ENCODE assay signal across 19 cellular contexts in the genomic region with DNA sequence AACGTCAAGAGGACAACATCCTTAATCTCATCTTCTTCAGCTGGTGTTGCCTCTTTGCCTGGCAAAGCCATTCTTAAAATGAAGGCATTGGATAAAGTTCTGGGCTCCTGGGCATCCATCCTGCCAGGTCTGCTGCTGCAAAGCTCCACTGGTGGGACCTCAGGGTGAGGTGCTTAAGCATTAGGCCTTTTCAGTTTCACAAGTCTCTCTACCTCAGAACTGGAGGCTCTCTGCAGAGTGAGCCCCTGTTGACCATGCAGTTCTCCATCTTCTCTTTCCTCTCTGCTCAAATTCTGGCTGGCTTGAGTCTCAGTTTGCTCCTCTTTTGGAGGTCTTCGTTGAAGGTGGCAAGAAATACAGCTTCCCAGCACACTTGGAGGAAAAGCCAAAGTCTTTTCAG. TPM values are rescaled to one million over a fixed set of nuclear protein-coding genes. Genes with fewer than 3 reads are reported as not detected.
A peak's percentile ranks its signal among the peaks of the same experiment; 100 is the strongest.
DNase-seq lines count a peak whose midpoint lies in the region; ATAC-seq and TF ChIP-seq lines count a peak whose summit lies in the region.
"Had no signal": no experiment of that assay in that cellular context is flagged by ENCODE, and none has a peak within 500 bp of the region (broad histone marks: within the 10 kb centered on the region; RNA-seq: fewer than 3 reads in every experiment).

No MANE protein-coding gene starts in this region.

- H3K4me3 ChIP-seq in Caco-2 (ENCODE audit: low read depth, low read length) (no peak overlapping the region), GM23338 (no peak overlapping the region), parathyroid adenoma (ENCODE audit: low read depth, low read length) (no peak overlapping the region)
- H3K4me3 ChIP-seq: A549; BLaER1 treated with 17β-estradiol and CSF1 and Interleukin-3, amounts not matched to agents 10 nM and 100 nM had no signal

- H3K36me3 Mint-ChIP-seq in Caco-2 (ENCODE audit: insufficient read depth, unreplicated experiment) (no peaks in the 10 kb centered on the region), GM23338 (ENCODE audit: low read depth) (no peaks in the 10 kb centered on the region), T-helper 17 cell (ENCODE audit: low read depth) (no peaks in the 10 kb centered on the region)
- H3K36me3 Mint-ChIP-seq: CD14-positive monocyte; CD8-positive, alpha-beta memory T cell had no signal

- H3K4me3 Mint-ChIP-seq in Caco-2 (ENCODE audit: unreplicated experiment): no peak overlapping the region
- no peak overlapping the region for H3K4me3 Mint-ChIP-seq in GM23338
- no peak overlapping the region for H3K4me3 Mint-ChIP-seq in T-helper 17 cell
- H3K4me3 Mint-ChIP-seq: CD14-positive monocyte; CD4-positive, alpha-beta T cell; CD8-positive, alpha-beta memory T cell had no signal

- H3K36me3 ChIP-seq in Caco-2 (ENCODE audit: control insufficient read depth, insufficient read depth, low read length): no peaks in the 10 kb centered on the region
- H3K36me3 ChIP-seq in GM23338 (ENCODE audit: insufficient read depth): no peaks in the 10 kb centered on the region
- no peaks in the 10 kb centered on the region for H3K36me3 ChIP-seq in parathyroid adenoma (ENCODE audit: control insufficient read depth, insufficient read depth, low read length)
- H3K36me3 ChIP-seq: BE2C; BLaER1 treated with 17β-estradiol and CSF1 and Interleukin-3, amounts not matched to agents 10 nM and 100 nM had no signal

- CTCF ChIA-PET in Caco-2 (lab: Charles Lee): no interaction called here

- H3K9me3 ChIP-seq in Caco-2 (no peaks in the 10 kb centered on the region), T-helper 17 cell (ENCODE audit: control insufficient read depth, low read length, poor library complexity, severe bottlenecking) (no peaks in the 10 kb centered on the region), parathyroid adenoma (ENCODE audit: control insufficient read depth, low read length) (no peaks in the 10 kb centered on the region)
- H3K9me3 ChIP-seq: BE2C; BLaER1 treated with 17β-estradiol and CSF1 and Interleukin-3, amounts not matched to agents 10 nM and 100 nM had no signal

- no peak for ATAC-seq in GM23338
- ATAC-seq in T-helper 17 cell: no peak
- ATAC-seq in HG02885 (IDR thresholded peaks at IDR 0.05; ENCODE audit: poor library complexity, unreplicated experiment): no peak
- ATAC-seq in HG02870 (IDR thresholded peaks at IDR 0.05; ENCODE audit: unreplicated experiment): no peak

- peak overlapping the region; percentile 19 for H3K27ac Mint-ChIP-seq in Caco-2 (ENCODE audit: unreplicated experiment)
- no peak overlapping the region for H3K27ac Mint-ChIP-seq in GM23338
- H3K27ac Mint-ChIP-seq in T-helper 17 cell: peak overlapping the region; percentile 39
- H3K27ac Mint-ChIP-seq: CD14-positive monocyte; CD4-positive, alpha-beta T cell; CD8-positive, alpha-beta memory T cell had no signal

- peaks cover 3% of the 10 kb centered on the region for H3K9me3 Mint-ChIP-seq in Caco-2 (ENCODE audit: unreplicated experiment)
- no peaks in the 10 kb centered on the region for H3K9me3 Mint-ChIP-seq in GM23338
- H3K9me3 Mint-ChIP-seq: CD14-positive monocyte; CD4-positive, alpha-beta T cell; CD8-positive, alpha-beta memory T cell had no signal

- no peaks in the 10 kb centered on the region for H3K79me2 ChIP-seq in GM23338 (replicated peaks; ENCODE audit: insufficient read depth)
- H3K79me2 ChIP-seq in parathyroid adenoma: no peaks in the 10 kb centered on the region

- H3K4me1 ChIP-seq in Caco-2 (peaks cover 27% of the 10 kb centered on the region), GM23338 (ENCODE audit: insufficient read depth) (no peaks in the 10 kb centered on the region), parathyroid adenoma (no peaks in the 10 kb centered on the region)
- H3K4me1 ChIP-seq: A549; BE2C; BLaER1 treated with 17β-estradiol and CSF1 and Interleukin-3, amounts not matched to agents 10 nM and 100 nM had no signal

- H3K4me2 ChIP-seq in GM23338: no peak overlapping the region
- no peak overlapping the region for H3K4me2 ChIP-seq in parathyroid adenoma (ENCODE audit: low read length)
- H3K4me2 ChIP-seq: A549; BLaER1 treated with 17β-estradiol and CSF1 and Interleukin-3, amounts not matched to agents 10 nM and 100 nM had no signal

- peaks cover 26% of the 10 kb centered on the region for H3K4me1 Mint-ChIP-seq in Caco-2 (ENCODE audit: low read depth, unreplicated experiment)
- no peaks in the 10 kb centered on the region for H3K4me1 Mint-ChIP-seq in GM23338
- H3K4me1 Mint-ChIP-seq in T-helper 17 cell: no peaks in the 10 kb centered on the region
- H3K4me1 Mint-ChIP-seq: CD14-positive monocyte; CD8-positive, alpha-beta memory T cell had no signal

- POLR2A ChIA-PET in Caco-2 (lab: Charles Lee): no interaction called here

- H3K9me2 ChIP-seq in GM23338 (ENCODE audit: insufficient read depth): no peaks in the 10 kb centered on the region

- H4K20me1 ChIP-seq in GM23338 (replicated peaks; ENCODE audit: insufficient read depth): no peaks in the 10 kb centered on the region
- H4K20me1 ChIP-seq: BLaER1 treated with 17β-estradiol and CSF1 and Interleukin-3, amounts not matched to agents 10 nM and 100 nM had no signal

- no peak for TF ChIP-seq CTCF in Caco-2 (IDR thresholded peaks at IDR 0.05; ENCODE audit: insufficient read depth in 1 of 2, low read depth in 1 of 2, low read length in 1 of 2, severe bottlenecking in 1 of 2, unreplicated experiment in 1 of 2)
- TF ChIP-seq CTCF in GM23338 (conservative IDR thresholded peaks at IDR 0.05; ENCODE audit: low read depth in 2 of 2): no peak
- no peak for TF ChIP-seq CTCF in parathyroid adenoma (IDR thresholded peaks at IDR 0.05)

- H2AFZ ChIP-seq in GM23338 (peak overlapping the region; percentile 66; the same call in 1 of the 2 replicates), parathyroid adenoma (peak overlapping the region; percentile 21)

- H3K27ac ChIP-seq in GM23338 (ENCODE audit: low read depth): no peak overlapping the region
- H3K27ac ChIP-seq in parathyroid adenoma: no peak overlapping the region
- H3K27ac ChIP-seq: A549; BLaER1 treated with 17β-estradiol and CSF1 and Interleukin-3, amounts not matched to agents 10 nM and 100 nM had no signal

- no peaks in the 10 kb centered on the region for H3K27me3 Mint-ChIP-seq in Caco-2 (ENCODE audit: insufficient read depth, unreplicated experiment)
- H3K27me3 Mint-ChIP-seq in GM23338 (ENCODE audit: insufficient read depth, low read depth, poor library complexity): peaks cover 4% of the 10 kb centered on the region
- H3K27me3 Mint-ChIP-seq in T-helper 17 cell: peaks cover 22% of the 10 kb centered on the region
- H3K27me3 Mint-ChIP-seq: CD4-positive, alpha-beta T cell had no signal

- H3K27me3 ChIP-seq in Caco-2 (replicated peaks; ENCODE audit: control insufficient read depth, insufficient read depth, low read length): no peaks in the 10 kb centered on the region
- H3K27me3 ChIP-seq in GM23338 (ENCODE audit: insufficient read depth): no peaks in the 10 kb centered on the region
- H3K27me3 ChIP-seq in parathyroid adenoma (ENCODE audit: control insufficient read depth, insufficient read depth, low read length): no peaks in the 10 kb centered on the region
- H3K27me3 ChIP-seq: BE2C; BLaER1 treated with 17β-estradiol and CSF1 and Interleukin-3, amounts not matched to agents 10 nM and 100 nM had no signal

- no TSS peak for BruUV-seq in Caco-2 (replicated peaks; lab: Mats Ljungman, UMichigan)

- intact Hi-C loops in Caco-2 (cut with micrococcal nuclease; ENCODE audit: unreplicated experiment): no loop called here

- no peak overlapping the region for H3K9ac ChIP-seq in parathyroid adenoma
- H3K9ac ChIP-seq: BLaER1 treated with 17β-estradiol and CSF1 and Interleukin-3, amounts not matched to agents 10 nM and 100 nM had no signal

- DNase-seq in Caco-2 (no peak), GM23338 (ENCODE audit: low spot score) (no peak), T-helper 17 cell (no peak), NCI-H2081 (lab: John Stamatoyannopoulos, UW) (no peak)
- DNase-seq: 8988T; ACHN; BE2C; Calu3; CD4-positive, alpha-beta T cell; CD8-positive, alpha-beta memory T cell; DMS53; DMS79 treated with DMSO at 0.1 percent for 48 hours; HCEC 1CT had no signal

- H3F3A ChIP-seq in GM23338 (replicated peaks; ENCODE audit: low read depth): no peaks in the 10 kb centered on the region

TF ChIP-seq in GM23338, 12 proteins besides CTCF, POLR2A, EP300 and RAD21 (continues in another document):
- TF ChIP-seq ZNF331 (CRISPR knock-in tag; IDR thresholded peaks at IDR 0.05; ENCODE audit: low read depth): no peak
- no peak for TF ChIP-seq EZH2 (IDR thresholded peaks at IDR 0.05; ENCODE audit: low read depth, unreplicated experiment)

RNA-seq across cellular contexts. Expression of a gene that starts 42.7 kb away (rescaled TPM):
- 38.5 and 44.6 TPM in 2 replicates for total RNA-seq in Caco-2 (2022)
- 36.8 and 47.0 TPM in 2 replicates for total RNA-seq in GM23338 (2014; rRNA removed; shearing (Covaris generic))
- 12.3 and 14.6 TPM in 2 replicates for polyA plus RNA-seq in GM23338 (2016; fragmentation: Nextera tagmentation; extraction: Ambion mirVana)
- 10 to 100 TPM; 56.1 to 59.6 TPM for total RNA-seq in T-helper 17 cell

RNA-seq across cellular contexts. Expression of a gene that starts 47.3 kb away (rescaled TPM):
- total RNA-seq in Caco-2 (2022) (67.7 and 70.2 TPM in 2 replicates), T-helper 17 cell (10 to 100 TPM; 23.7 to 30.6 TPM)
- total RNA-seq in GM23338 (2014; rRNA removed; shearing (Covaris generic)): 23.1 and 35.0 TPM in 2 replicates
- 134 and 140 TPM in 2 replicates for polyA plus RNA-seq in GM23338 (2016; fragmentation: Nextera tagmentation; extraction: Ambion mirVana)
